ENCODE assay signal across 11 cellular contexts in the genomic region with DNA sequence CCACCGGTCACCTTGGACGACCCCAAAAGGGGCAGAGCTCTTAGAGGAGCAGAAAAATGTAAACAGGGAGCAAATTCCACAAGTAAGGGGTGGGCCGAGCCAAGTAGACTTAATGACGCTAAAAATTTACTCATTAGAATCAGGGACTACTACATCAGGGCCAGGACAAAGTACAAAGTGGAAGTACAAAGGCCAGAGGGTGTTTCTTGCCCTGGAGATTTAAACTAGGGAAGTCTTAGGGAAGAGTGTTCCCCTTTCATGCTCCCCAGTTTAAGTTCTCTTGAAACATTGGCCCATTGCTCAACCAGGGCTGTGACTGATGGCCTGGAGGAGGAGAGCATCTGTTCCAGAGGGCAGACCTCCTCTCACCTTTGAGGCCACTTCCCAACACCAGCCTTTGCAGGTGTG. TPM values are rescaled to one million over a fixed set of nuclear protein-coding genes. Genes with fewer than 3 reads are reported as not detected.
DNase-seq lines count a peak whose midpoint lies in the region; ATAC-seq and TF ChIP-seq lines count a peak whose summit lies in the region.
"Had no signal": no experiment of that assay in that cellular context is flagged by ENCODE, and none has a peak within 500 bp of the region (broad histone marks: within the 10 kb centered on the region; RNA-seq: fewer than 3 reads in every experiment).

No MANE protein-coding gene starts in this region.

- H3K9me3 Mint-ChIP-seq in HFFc6 (no peaks in the 10 kb centered on the region), memory B cell (no peaks in the 10 kb centered on the region)
- no peaks in the 10 kb centered on the region for H3K9me3 Mint-ChIP-seq in activated T-cell treated with anti-CD3 and anti-CD28 coated beads, Interleukin-2, amount 50 U/mL, for 72 hours

- TF ChIP-seq CTCF in HFFc6 (IDR thresholded peaks at IDR 0.05): no peak

- ATAC-seq in memory B cell (ENCODE audit: low read depth) (no peak), HG03439 (IDR thresholded peaks at IDR 0.05; ENCODE audit: unreplicated experiment) (no peak), GM18873 (IDR thresholded peaks at IDR 0.05; ENCODE audit: low FRiP score, unreplicated experiment) (no peak)
- no peak for ATAC-seq in activated T-cell treated with anti-CD3 and anti-CD28 coated beads, Interleukin-2, amount 50 U/mL, for 72 hours (replicated peaks in 1 of 2)

- H3K36me3 Mint-ChIP-seq in HFFc6 (ENCODE audit: low read depth) (peaks cover 19% of the 10 kb centered on the region), memory B cell (peaks cover 21% of the 10 kb centered on the region)
- peaks cover 0 to under 1% of the 10 kb centered on the region in 2 donors for H3K36me3 Mint-ChIP-seq in activated T-cell treated with anti-CD3 and anti-CD28 coated beads, Interleukin-2, amount 50 U/mL, for 72 hours (ENCODE audit: insufficient read depth in 2 of 2)

- H3K4me3 Mint-ChIP-seq in HFFc6: peak overlapping the region; percentile 29; the same call in 1 of the 2 replicates
- no peak overlapping the region for H3K4me3 Mint-ChIP-seq in memory B cell
- peak overlapping the region in 1 of 2 donors; percentile 73 for H3K4me3 Mint-ChIP-seq in activated T-cell treated with anti-CD3 and anti-CD28 coated beads, Interleukin-2, amount 50 U/mL, for 72 hours

- H3K27me3 Mint-ChIP-seq in HFFc6 (ENCODE audit: insufficient read depth): peaks cover 2% of the 10 kb centered on the region; the same call in 1 of the 2 replicates
- no peaks in the 10 kb centered on the region for H3K27me3 Mint-ChIP-seq in memory B cell
- no peaks in the 10 kb centered on the region for H3K27me3 Mint-ChIP-seq in activated T-cell treated with anti-CD3 and anti-CD28 coated beads, Interleukin-2, amount 50 U/mL, for 72 hours (ENCODE audit: low read depth)

- peak overlapping the region; percentile 75 for H3K27ac Mint-ChIP-seq in HFFc6
- peak overlapping the region; percentile 67 for H3K27ac Mint-ChIP-seq in memory B cell
- no peak overlapping the region for H3K27ac Mint-ChIP-seq in activated T-cell treated with anti-CD3 and anti-CD28 coated beads, Interleukin-2, amount 50 U/mL, for 72 hours

- peaks cover 82% of the 10 kb centered on the region for H3K4me1 Mint-ChIP-seq in HFFc6 (ENCODE audit: low read depth)
- peaks cover 16% of the 10 kb centered on the region for H3K4me1 Mint-ChIP-seq in memory B cell
- H3K4me1 Mint-ChIP-seq in activated T-cell treated with anti-CD3 and anti-CD28 coated beads, Interleukin-2, amount 50 U/mL, for 72 hours (ENCODE audit: low read depth): peaks cover 52% of the 10 kb centered on the region

- peak; percentile 35 to 40 for DNase-seq in AML-193 (lab: John Stamatoyannopoulos, UW)
- no peak for DNase-seq in HFFc6
- peak; percentile 53 for DNase-seq in amniotic epithelial cell (ENCODE audit: low read depth)
- no peak for DNase-seq in memory B cell (ENCODE audit: low spot score in 2 of 2)
- no peak for DNase-seq in activated T-cell treated with anti-CD3 and anti-CD28 coated beads, Interleukin-2, amount 50 U/mL, for 72 hours
- no peak for DNase-seq in germinal center (ENCODE audit: low spot score)
- DNase-seq: activated CD4-positive, alpha-beta T cell treated with anti-CD3 and anti-CD28 coated beads, Interleukin-2, amount 50 U/mL, for 1 hour; NCI-H1417 treated with DMSO at 0.1 percent for 48 hours; NCI-H69 had no signal

RNA-seq across cellular contexts. Expression of a gene that starts 48.6 kb away (rescaled TPM):
- 10 to 100 TPM; 47.3 to 53.5 (median 53.1) TPM for total RNA-seq in HFFc6 (2021; fragmentation: NEBNext Ultra II Directional; extraction: Animal tissue kit (Norgen Biotek cat#: 25700))
- 10 to 100 TPM; 31.3 to 44.3 TPM for total RNA-seq in activated T-cell treated with anti-CD3 and anti-CD28 coated beads, Interleukin-2, amount 50 U/mL, for 72 hours

Comparison
In these comparisons a context has a peak if more than half of its experiments do, and no peak if none do; other contexts are left out.
1. DNase-seq: peak in AML-193 (2 of 2) and amniotic epithelial cell (single experiment); none in HFFc6 (single experiment), memory B cell (0 of 2), activated T-cell treated with anti-CD3 and anti-CD28 coated beads, Interleukin-2, amount 50 U/mL, for 72 hours (0 of 2) and germinal center (single experiment).